ENCODE assay signal across 9 cellular contexts in genomic region chr20:53900380-53900999, GRCh38.
A peak's percentile ranks its signal among the peaks of the same experiment; 100 is the strongest.
DNase-seq lines count a peak whose midpoint lies in the region; ATAC-seq, FAIRE-seq and TF ChIP-seq lines count a peak whose summit lies in the region.
"Had no signal": no experiment of that assay in that cellular context is flagged by ENCODE, and none has a peak within 500 bp of the region (broad histone marks: within the 10 kb centered on the region; RNA-seq: fewer than 3 reads in every experiment).

No MANE protein-coding gene starts in this region.

- no peak for FAIRE-seq in kidney (lab: Jason Lieb, UNC)

- H3K36me3 ChIP-seq in adipocyte (ENCODE audit: control insufficient read depth, insufficient read depth, low read length, severe bottlenecking) = no peaks in the 10 kb centered on the region
- H3K36me3 ChIP-seq in kidney (ENCODE audit: control insufficient read depth in 1 of 2, insufficient read depth in 2 of 2, low read length in 2 of 2) = no peaks in the 10 kb centered on the region
- H3K36me3 ChIP-seq in suprapubic skin = no peaks in the 10 kb centered on the region
- H3K36me3 ChIP-seq: HAP-1 had no signal

- peak overlapping the region; percentile 53 for H3K9ac ChIP-seq in adipocyte (ENCODE audit: low read length)
- no peak overlapping the region for H3K9ac ChIP-seq in kidney (ENCODE audit: low read length in 2 of 2)

- no peaks in the 10 kb centered on the region for H3K9me3 ChIP-seq in adipocyte (ENCODE audit: control insufficient read depth, low read length)
- no peaks in the 10 kb centered on the region for H3K9me3 ChIP-seq in kidney (ENCODE audit: control insufficient read depth in 1 of 2, low read length in 2 of 2)
- H3K9me3 ChIP-seq in suprapubic skin = no peaks in the 10 kb centered on the region
- H3K9me3 ChIP-seq: HAP-1 had no signal

- 18% methylated on average over 4 of the region's 4 CpGs for WGBS in suprapubic skin

- no peak for TF ChIP-seq POLR2A in suprapubic skin (IDR thresholded peaks at IDR 0.05)

- H3K4me1 ChIP-seq in adipocyte (ENCODE audit: control insufficient read depth, insufficient read depth, low read length) = peaks cover 46% of the 10 kb centered on the region
- peaks cover 16 to 37% of the 10 kb centered on the region in 2 donors for H3K4me1 ChIP-seq in kidney (ENCODE audit: control insufficient read depth in 1 of 2, insufficient read depth in 1 of 2, low read depth in 1 of 2, low read length in 2 of 2)
- peaks cover 49% of the 10 kb centered on the region for H3K4me1 ChIP-seq in suprapubic skin

- peak; percentile 18 for ATAC-seq in HG03432 (IDR thresholded peaks at IDR 0.05; ENCODE audit: unreplicated experiment)
- ATAC-seq in HG03135 (IDR thresholded peaks at IDR 0.05; ENCODE audit: unreplicated experiment) = no peak

- intact Hi-C loops in kidney (cut with DNase I) = no loop called here

- DNase-seq in adipocyte (ENCODE audit: low read depth) (peak; percentile 59), kidney (no peak), suprapubic skin (ENCODE audit: low spot score in 2 of 2) (no peak), Ammon's horn (ENCODE audit: low spot score) (no peak), NCI-H2081 (lab: John Stamatoyannopoulos, UW) (no peak), OCI-M2 (lab: John Stamatoyannopoulos, UW; ENCODE audit: unreplicated experiment) (no peak)

- H3K4me3 ChIP-seq in adipocyte (ENCODE audit: low read length) (peak overlapping the region; percentile 17), kidney (ENCODE audit: low read length in 2 of 2) (peak overlapping the region in 1 of 2 donors; percentile 1), suprapubic skin (no peak overlapping the region)
- H3K4me3 ChIP-seq: HAP-1 had no signal

- TF ChIP-seq EP300 in suprapubic skin (IDR thresholded peaks at IDR 0.05) = no peak

- H3K27ac ChIP-seq in kidney (ENCODE audit: low read depth in 2 of 2, low read length in 2 of 2) = peak overlapping the region; percentile 36 to 62
- peak overlapping the region; percentile 57 for H3K27ac ChIP-seq in suprapubic skin

- TF ChIP-seq CTCF in kidney (IDR thresholded peaks at IDR 0.05; ENCODE audit: borderline replicate concordance, extremely low read depth, insufficient read depth) (no peak), suprapubic skin (IDR thresholded peaks at IDR 0.05) (no peak)

- H3K27me3 ChIP-seq in adipocyte (replicated peaks; ENCODE audit: control insufficient read depth, insufficient read depth, low read length) (no peaks in the 10 kb centered on the region), suprapubic skin (no peaks in the 10 kb centered on the region)
